In the genomic region with DNA sequence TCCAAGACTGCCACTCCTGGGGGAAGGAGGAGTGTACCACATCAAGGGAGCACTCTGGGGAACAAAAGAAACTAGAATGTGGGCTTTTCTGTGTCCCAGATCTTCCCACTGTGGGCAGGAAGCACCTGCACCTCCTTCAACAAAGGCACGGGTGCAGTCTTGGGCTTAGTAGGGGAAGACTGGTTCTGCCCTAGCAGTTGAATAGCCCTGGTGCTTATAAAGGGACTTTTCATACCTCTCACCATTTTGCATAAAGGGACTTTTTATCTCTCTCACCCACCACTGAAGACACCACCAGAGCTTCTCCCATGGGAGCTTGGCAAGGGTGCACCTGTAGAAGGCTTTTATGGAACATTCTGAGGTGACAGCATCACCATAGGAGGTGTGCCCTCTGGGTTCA, we compare ENCODE assay signal across 13 cellular contexts.
A peak's percentile ranks its signal among the peaks of the same experiment; 100 is the strongest.
DNase-seq lines count a peak whose midpoint lies in the region; ATAC-seq lines count a peak whose summit lies in the region.
"Had no signal": no experiment of that assay in that cellular context is flagged by ENCODE, and none has a peak within 500 bp of the region (broad histone marks: within the 10 kb centered on the region; RNA-seq: fewer than 3 reads in every experiment).

No MANE protein-coding gene starts in this region.

- peaks cover 1% of the 10 kb centered on the region for H3K27me3 Mint-ChIP-seq in memory B cell
- peaks cover 44 to 54% of the 10 kb centered on the region in 2 donors for H3K27me3 Mint-ChIP-seq in effector memory CD8-positive, alpha-beta T cell

- no peak overlapping the region for H3K4me3 Mint-ChIP-seq in memory B cell
- no peak overlapping the region for H3K4me3 Mint-ChIP-seq in effector memory CD8-positive, alpha-beta T cell
- H3K4me3 Mint-ChIP-seq: activated T-cell treated with anti-CD3 and anti-CD28 coated beads, Interleukin-2, amount 50 U/mL, for 72 hours had no signal

- ATAC-seq in GM18870 (IDR thresholded peaks at IDR 0.05; ENCODE audit: unreplicated experiment) (peak; percentile 68), GM21529 (IDR thresholded peaks at IDR 0.05; ENCODE audit: unreplicated experiment) (peak; percentile 73), HG03095 (IDR thresholded peaks at IDR 0.05; ENCODE audit: unreplicated experiment) (peak; percentile 62), memory B cell (ENCODE audit: low read depth) (peak; percentile 94)
- no peak for ATAC-seq in effector memory CD8-positive, alpha-beta T cell (replicated peaks)
- ATAC-seq: activated T-cell treated with anti-CD3 and anti-CD28 coated beads, Interleukin-2, amount 50 U/mL, for 72 hours; body of pancreas; heart right ventricle had no signal

- no peak overlapping the region for H3K27ac Mint-ChIP-seq in memory B cell
- H3K27ac Mint-ChIP-seq in effector memory CD8-positive, alpha-beta T cell = no peak overlapping the region
- H3K27ac Mint-ChIP-seq: activated T-cell treated with anti-CD3 and anti-CD28 coated beads, Interleukin-2, amount 50 U/mL, for 72 hours had no signal

- DNase-seq in memory B cell (ENCODE audit: low spot score in 2 of 2) (peak; percentile 24 to 26), NCI-H146 (lab: John Stamatoyannopoulos, UW) (no peak), AML-193 (lab: John Stamatoyannopoulos, UW) (no peak), substantia nigra (lab: John Stamatoyannopoulos, UW) (no peak)
- no peak for DNase-seq in effector memory CD8-positive, alpha-beta T cell
- DNase-seq: activated T-cell treated with anti-CD3 and anti-CD28 coated beads, Interleukin-2, amount 50 U/mL, for 72 hours; body of pancreas; heart right ventricle; lower lobe of right lung; occipital lobe had no signal

- peaks cover 29% of the 10 kb centered on the region for H3K4me1 Mint-ChIP-seq in memory B cell
- no peaks in the 10 kb centered on the region for H3K4me1 Mint-ChIP-seq in effector memory CD8-positive, alpha-beta T cell (ENCODE audit: low read depth in 2 of 2)

- H3K27ac ChIP-seq in substantia nigra (ENCODE audit: low read depth, low read length, poor library complexity, severe bottlenecking) = no peak overlapping the region
- H3K27ac ChIP-seq: body of pancreas, heart right ventricle, lower lobe of right lung had no signal

- H3K9me3 Mint-ChIP-seq in memory B cell = no peaks in the 10 kb centered on the region
- H3K9me3 Mint-ChIP-seq in effector memory CD8-positive, alpha-beta T cell = no peaks in the 10 kb centered on the region

- H3K36me3 Mint-ChIP-seq in memory B cell = peaks cover 3% of the 10 kb centered on the region
- H3K36me3 Mint-ChIP-seq in effector memory CD8-positive, alpha-beta T cell (ENCODE audit: insufficient read depth) = no peaks in the 10 kb centered on the region

Comparison
In these comparisons a context has a peak if more than half of its experiments do, and no peak if none do; other contexts are left out.
1. DNase-seq: peak in memory B cell (2 of 2); none in NCI-H146 (single experiment), AML-193 (0 of 2), effector memory CD8-positive, alpha-beta T cell (0 of 3) and substantia nigra (0 of 49).